ENCODE assay signal across 14 cellular contexts in the genomic region with DNA sequence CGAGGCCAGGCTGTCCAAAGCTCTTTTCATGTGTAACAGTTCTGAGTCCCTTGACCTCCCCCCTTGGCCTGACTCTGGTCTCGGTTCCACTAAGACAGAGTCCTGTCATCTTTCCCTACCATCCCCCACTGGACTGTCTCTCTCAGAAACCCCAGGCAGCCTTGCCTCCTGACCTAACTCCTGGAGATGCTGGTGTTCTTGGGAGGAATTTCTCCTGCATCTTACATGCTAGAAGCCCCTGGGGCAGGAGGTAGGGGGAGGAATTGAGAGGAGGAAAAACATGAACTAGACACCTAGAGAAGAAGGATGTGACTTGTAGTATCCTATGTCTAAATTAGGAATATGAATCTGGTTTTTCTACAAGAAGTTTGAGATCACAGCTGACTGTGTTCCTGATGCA. TPM values are rescaled to one million over a fixed set of nuclear protein-coding genes. Genes with fewer than 3 reads are reported as not detected.
A peak's percentile ranks its signal among the peaks of the same experiment; 100 is the strongest.
DNase-seq lines count a peak whose midpoint lies in the region; ATAC-seq and TF ChIP-seq lines count a peak whose summit lies in the region.
"Had no signal": no experiment of that assay in that cellular context is flagged by ENCODE, and none has a peak within 500 bp of the region (broad histone marks: within the 10 kb centered on the region; RNA-seq: fewer than 3 reads in every experiment).

No MANE protein-coding gene starts in this region.

- H3K4me3 ChIP-seq in skin epidermis: no peak overlapping the region

- CTCF ChIA-PET in activated CD4-positive, alpha-beta T cell treated with anti-CD3 and anti-CD28 coated beads for 36 hours (lab: Charles Lee): interaction anchor here (0.7 to 2.0 kb wide), 3 partner anchors 12 to 92 kb away, joined by 3 to 6 read pairs (median 3); no protein-coding TSS in a partner anchor
- CTCF ChIA-PET in RWPE1 (lab: Yijun Ruan, JAX): interaction anchor here (1.2 kb wide), 1 partner anchor 185 kb away, joined by 5 read pairs; no protein-coding TSS in a partner anchor

- H3K27ac Mint-ChIP-seq in activated CD4-positive, alpha-beta T cell treated with anti-CD3 and anti-CD28 coated beads for 36 hours: peak overlapping the region; percentile 90
- H3K27ac Mint-ChIP-seq in dendritic cell treated with granulocyte-macrophage colony-stimulating factor and Interleukin-4, amounts not matched to agents 40 ng/mL and 50 ng/mL, for 4 days: peak overlapping the region; percentile 96

- POLR2A ChIA-PET in activated CD4-positive, alpha-beta T cell treated with anti-CD3 and anti-CD28 coated beads for 36 hours (lab: Charles Lee): interaction anchor here (0.8 kb wide), 1 partner anchor 27 kb away, joined by 5 read pairs; no protein-coding TSS in a partner anchor
- POLR2A ChIA-PET in RWPE1 (lab: Yijun Ruan, JAX; ENCODE audit: low non-redundant PET): interaction anchor here (0.6 kb wide), 1 partner anchor 8 kb away, joined by 3 read pairs; no protein-coding TSS in a partner anchor

- no peak overlapping the region for H3K4me3 Mint-ChIP-seq in activated CD4-positive, alpha-beta T cell treated with anti-CD3 and anti-CD28 coated beads for 36 hours
- no peak overlapping the region for H3K4me3 Mint-ChIP-seq in dendritic cell treated with granulocyte-macrophage colony-stimulating factor and Interleukin-4, amounts not matched to agents 40 ng/mL and 50 ng/mL, for 4 days

- H3K4me1 Mint-ChIP-seq in activated CD4-positive, alpha-beta T cell treated with anti-CD3 and anti-CD28 coated beads for 36 hours: peaks cover 20% of the 10 kb centered on the region
- peaks cover 95% of the 10 kb centered on the region for H3K4me1 Mint-ChIP-seq in dendritic cell treated with granulocyte-macrophage colony-stimulating factor and Interleukin-4, amounts not matched to agents 40 ng/mL and 50 ng/mL, for 4 days (ENCODE audit: low read depth)

- H3K9me3 Mint-ChIP-seq in activated CD4-positive, alpha-beta T cell treated with anti-CD3 and anti-CD28 coated beads for 36 hours (ENCODE audit: low read depth): no peaks in the 10 kb centered on the region
- no peaks in the 10 kb centered on the region for H3K9me3 Mint-ChIP-seq in dendritic cell treated with granulocyte-macrophage colony-stimulating factor and Interleukin-4, amounts not matched to agents 40 ng/mL and 50 ng/mL, for 4 days

- H3K27ac ChIP-seq in RWPE1 (peak overlapping the region; percentile 56; the same call in 1 of the 2 replicates), skin epidermis (peak overlapping the region in 15 of 21 experiments; percentile 7 to 85 (median 76))

- intact Hi-C loops in activated CD4-positive, alpha-beta T cell treated with anti-CD3 and anti-CD28 coated beads for 36 hours (cut with DNase I, micrococcal nuclease): no loop called here
- intact Hi-C loops in dendritic cell treated with granulocyte-macrophage colony-stimulating factor and Interleukin-4, amounts not matched to agents 40 ng/mL and 50 ng/mL, for 4 days (cut with micrococcal nuclease): no loop called here

- H3K27me3 Mint-ChIP-seq in activated CD4-positive, alpha-beta T cell treated with anti-CD3 and anti-CD28 coated beads for 36 hours: no peaks in the 10 kb centered on the region
- H3K27me3 Mint-ChIP-seq in dendritic cell treated with granulocyte-macrophage colony-stimulating factor and Interleukin-4, amounts not matched to agents 40 ng/mL and 50 ng/mL, for 4 days: no peaks in the 10 kb centered on the region

- TF ChIP-seq CTCF in RWPE1 (conservative IDR thresholded peaks at IDR 0.05; ENCODE audit: low read depth): no peak

- peaks cover 15% of the 10 kb centered on the region for H3K36me3 Mint-ChIP-seq in activated CD4-positive, alpha-beta T cell treated with anti-CD3 and anti-CD28 coated beads for 36 hours (ENCODE audit: low read depth)
- peaks cover 57% of the 10 kb centered on the region for H3K36me3 Mint-ChIP-seq in dendritic cell treated with granulocyte-macrophage colony-stimulating factor and Interleukin-4, amounts not matched to agents 40 ng/mL and 50 ng/mL, for 4 days (ENCODE audit: low read depth)

- DNase-seq in activated CD4-positive, alpha-beta T cell treated with anti-CD3 and anti-CD28 coated beads for 36 hours: no peak
- DNase-seq in activated CD4-positive, alpha-beta T cell treated with anti-CD3 and anti-CD28 coated beads, Interleukin-2, amount 50 U/mL, for 4 hours: no peak
- DNase-seq in RWPE1 (ENCODE audit: low spot score): no peak
- DNase-seq in stimulated activated CD4-positive, alpha-beta T cell treated with anti-CD3 and anti-CD28 coated beads, Interleukin-1b, Interleukin-23, amount 100 ng/mL, for 48 hours: no peak
- DNase-seq in ecto neural progenitor cell (ENCODE audit: low spot score): no peak
- DNase-seq: amniotic stem cell; foreskin fibroblast; NCI-H1694 treated with DMSO at 0.1 percent for 48 hours; NCI-H446; SIG-M5; stimulated activated CD4-positive, alpha-beta T cell treated with anti-CD3 and anti-CD28 coated beads, Interleukin-2, amount 100 ng/mL, for 24 hours had no signal

- no peak for ATAC-seq in activated CD4-positive, alpha-beta T cell treated with anti-CD3 and anti-CD28 coated beads for 36 hours
- no peak for ATAC-seq in GM18519 (IDR thresholded peaks at IDR 0.05; ENCODE audit: low FRiP score, unreplicated experiment)

RNA-seq across cellular contexts. Expression of a gene that starts 0.6 kb away (rescaled TPM):
- 10 to 100 TPM in 1 of 2 experiments, 1 to 10 TPM in 1; 8.4 to 10.2 TPM for total RNA-seq in activated CD4-positive, alpha-beta T cell treated with anti-CD3 and anti-CD28 coated beads for 36 hours
